Comparison of ENCODE assay signal across 17 cellular contexts in the genomic region with DNA sequence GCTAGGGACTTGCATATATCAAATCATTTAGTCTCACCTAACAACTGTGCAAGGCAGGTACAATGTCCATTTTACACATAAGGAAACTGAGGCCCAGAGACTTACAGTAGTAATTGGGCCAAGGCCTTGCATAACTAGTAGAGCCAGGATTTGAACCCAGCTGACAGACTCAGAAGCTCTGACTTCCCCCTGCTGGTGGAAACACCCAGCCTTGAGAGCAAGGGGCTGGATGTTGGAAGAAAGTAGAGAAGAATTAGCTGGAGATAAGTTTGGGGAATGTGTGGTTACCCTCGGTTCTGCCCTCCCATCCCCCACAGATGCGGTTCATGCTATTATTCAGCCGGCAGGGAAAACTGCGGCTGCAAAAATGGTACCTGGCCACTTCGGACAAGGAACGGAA. TPM values are rescaled to one million over a fixed set of nuclear protein-coding genes. Genes with fewer than 3 reads are reported as not detected.
DNase-seq lines count a peak whose midpoint lies in the region; ATAC-seq and TF ChIP-seq lines count a peak whose summit lies in the region.
"Had no signal": no experiment of that assay in that cellular context is flagged by ENCODE, and none has a peak within 500 bp of the region (broad histone marks: within the 10 kb centered on the region; RNA-seq: fewer than 3 reads in every experiment).

No MANE protein-coding gene starts in this region.

- H3K4me2 ChIP-seq in OCI-LY1 (ENCODE audit: low read length): peak overlapping the region; percentile 7; the same call in 1 of the 2 replicates

- H3K9me2 ChIP-seq in OCI-LY1 (ENCODE audit: low read depth, low read length): no peaks in the 10 kb centered on the region

- H3K27me3 Mint-ChIP-seq in activated CD4-positive, alpha-beta memory T cell treated with anti-CD3 and anti-CD28 coated beads, Interleukin-2, amount 10 ng/mL, durations not matched to agents 7 days and 5 days: peaks cover 6% of the 10 kb centered on the region
- H3K27me3 Mint-ChIP-seq in activated CD4-positive, alpha-beta memory T cell treated with anti-CD3 and anti-CD28 coated beads for 36 hours: peaks cover 2% of the 10 kb centered on the region
- peaks cover 21% of the 10 kb centered on the region for H3K27me3 Mint-ChIP-seq in endodermal cell (ENCODE audit: insufficient read depth)
- H3K27me3 Mint-ChIP-seq in progenitor cell of endocrine pancreas: peaks cover 12% of the 10 kb centered on the region
- H3K27me3 Mint-ChIP-seq: stimulated activated memory B cell treated with anti-CD40 and anti-IgM and Interleukin-4, amounts not matched to agents 10 μg/mL and 1 μg/mL and 100 μg/mL, for 72 hours had no signal

- no peak overlapping the region for H3K4me3 Mint-ChIP-seq in activated CD4-positive, alpha-beta memory T cell treated with anti-CD3 and anti-CD28 coated beads, Interleukin-2, amount 10 ng/mL, durations not matched to agents 7 days and 5 days
- no peak overlapping the region for H3K4me3 Mint-ChIP-seq in activated CD4-positive, alpha-beta memory T cell treated with anti-CD3 and anti-CD28 coated beads for 36 hours
- H3K4me3 Mint-ChIP-seq in endodermal cell: no peak overlapping the region
- peak overlapping the region; percentile 29 for H3K4me3 Mint-ChIP-seq in progenitor cell of endocrine pancreas (ENCODE audit: low read depth)

- H3K4me1 Mint-ChIP-seq in activated CD4-positive, alpha-beta memory T cell treated with anti-CD3 and anti-CD28 coated beads, Interleukin-2, amount 10 ng/mL, durations not matched to agents 7 days and 5 days: peaks cover 16% of the 10 kb centered on the region
- H3K4me1 Mint-ChIP-seq in activated CD4-positive, alpha-beta memory T cell treated with anti-CD3 and anti-CD28 coated beads for 36 hours (ENCODE audit: low read depth): peaks cover 10% of the 10 kb centered on the region
- H3K4me1 Mint-ChIP-seq in endodermal cell: peaks cover 7% of the 10 kb centered on the region
- peaks cover 7% of the 10 kb centered on the region for H3K4me1 Mint-ChIP-seq in progenitor cell of endocrine pancreas (ENCODE audit: low read depth)

- H3K9me3 ChIP-seq in OCI-LY1 (ENCODE audit: low read length) (no peaks in the 10 kb centered on the region), endodermal cell (ENCODE audit: control insufficient read depth, low read length) (no peaks in the 10 kb centered on the region)
- H3K9me3 ChIP-seq: prostate gland had no signal

- peak overlapping the region; percentile 64 for H3K27ac ChIP-seq in OCI-LY1 (ENCODE audit: low read depth, low read length, poor library complexity, severe bottlenecking)
- no peak overlapping the region for H3K27ac ChIP-seq in endodermal cell (ENCODE audit: low read depth, low read length)
- H3K27ac ChIP-seq: prostate gland had no signal

- H4K20me1 ChIP-seq in OCI-LY1 (ENCODE audit: insufficient read depth, low read length): no peaks in the 10 kb centered on the region

- DNase-seq in activated CD4-positive, alpha-beta memory T cell treated with anti-CD3 and anti-CD28 coated beads, Interleukin-2, amount 10 ng/mL, durations not matched to agents 7 days and 5 days: no peak
- no peak for DNase-seq in activated CD4-positive, alpha-beta memory T cell treated with anti-CD3 and anti-CD28 coated beads for 36 hours
- DNase-seq in endodermal cell: peak; percentile 73
- no peak for DNase-seq in progenitor cell of endocrine pancreas (ENCODE audit: low spot score, unreplicated experiment)
- no peak for DNase-seq in AG20443 (ENCODE audit: low spot score)
- DNase-seq in left colon: no peak
- no peak for DNase-seq in hypothalamus (lab: John Stamatoyannopoulos, UW)
- DNase-seq: HCEC 1CT; midbrain; NCI-H187 treated with DMSO at 0.1 percent for 48 hours; NK-92 treated with Interleukin-12 subunit alpha and Interleukin-12 subunit beta, amount 100 ng/mL, for 24 hours; stimulated activated CD4-positive, alpha-beta T cell treated with anti-CD3 and anti-CD28 coated beads, Interleukin-4, amount 100 ng/mL, for 1 hour; SW 1271 had no signal

- H3K4me1 ChIP-seq in OCI-LY1 (ENCODE audit: insufficient read depth, low read length, severe bottlenecking) (peaks cover 26% of the 10 kb centered on the region), endodermal cell (ENCODE audit: control insufficient read depth, insufficient read depth, low read length) (no peaks in the 10 kb centered on the region)

- peaks cover 17% of the 10 kb centered on the region; the same call in 1 of the 2 replicates for H3K36me3 ChIP-seq in OCI-LY1 (ENCODE audit: insufficient read depth, low read length)
- H3K36me3 ChIP-seq in endodermal cell (ENCODE audit: control insufficient read depth, insufficient read depth, low read length): peaks cover 8% of the 10 kb centered on the region
- H3K36me3 ChIP-seq: prostate gland had no signal

- peak overlapping the region; percentile 16 for H3K27ac Mint-ChIP-seq in activated CD4-positive, alpha-beta memory T cell treated with anti-CD3 and anti-CD28 coated beads, Interleukin-2, amount 10 ng/mL, durations not matched to agents 7 days and 5 days
- H3K27ac Mint-ChIP-seq in activated CD4-positive, alpha-beta memory T cell treated with anti-CD3 and anti-CD28 coated beads for 36 hours: no peak overlapping the region
- no peak overlapping the region for H3K27ac Mint-ChIP-seq in endodermal cell
- H3K27ac Mint-ChIP-seq in progenitor cell of endocrine pancreas: peak overlapping the region; percentile 27
- H3K27ac Mint-ChIP-seq: stimulated activated memory B cell treated with anti-CD40 and anti-IgM and Interleukin-4, amounts not matched to agents 10 μg/mL and 1 μg/mL and 100 μg/mL, for 72 hours had no signal

- intact Hi-C loops in activated CD4-positive, alpha-beta memory T cell treated with anti-CD3 and anti-CD28 coated beads for 36 hours (cut with micrococcal nuclease): no loop called here
- intact Hi-C loops in left colon (cut with DNase I, micrococcal nuclease): no loop called here

- CTCF ChIA-PET in activated CD4-positive, alpha-beta memory T cell treated with anti-CD3 and anti-CD28 coated beads, Interleukin-2, amount 10 ng/mL, durations not matched to agents 7 days and 5 days (lab: Charles Lee): interaction anchor here (0.6 to 5.3 kb wide), 8 partner anchors 9 to 134 kb away, joined by 3 to 47 read pairs (median 8); a partner anchor contains a TSS
- CTCF ChIA-PET in activated CD4-positive, alpha-beta memory T cell treated with anti-CD3 and anti-CD28 coated beads for 36 hours (lab: Charles Lee): interaction anchor here (0.7 to 3.3 kb wide), 3 partner anchors 9 to 36 kb away, joined by 4 to 18 read pairs (median 7); a partner anchor contains a TSS

- ATAC-seq in left colon: no peak
- ATAC-seq: stimulated activated memory B cell treated with anti-CD40 and anti-IgM and Interleukin-4, amounts not matched to agents 10 μg/mL and 1 μg/mL and 100 μg/mL, for 72 hours had no signal

- no peak overlapping the region for H3K9ac ChIP-seq in OCI-LY1 (ENCODE audit: low read length)
- no peak overlapping the region for H3K9ac ChIP-seq in endodermal cell (ENCODE audit: extremely low read depth, low read length, poor library complexity, severe bottlenecking)

- no peaks in the 10 kb centered on the region for H3K9me3 Mint-ChIP-seq in activated CD4-positive, alpha-beta memory T cell treated with anti-CD3 and anti-CD28 coated beads, Interleukin-2, amount 10 ng/mL, durations not matched to agents 7 days and 5 days
- no peaks in the 10 kb centered on the region for H3K9me3 Mint-ChIP-seq in activated CD4-positive, alpha-beta memory T cell treated with anti-CD3 and anti-CD28 coated beads for 36 hours
- H3K9me3 Mint-ChIP-seq in endodermal cell (peaks cover 3% of the 10 kb centered on the region), progenitor cell of endocrine pancreas (ENCODE audit: low read depth) (no peaks in the 10 kb centered on the region)
- H3K9me3 Mint-ChIP-seq: stimulated activated memory B cell treated with anti-CD40 and anti-IgM and Interleukin-4, amounts not matched to agents 10 μg/mL and 1 μg/mL and 100 μg/mL, for 72 hours had no signal

- WGBS in endodermal cell (ENCODE audit: insufficient coverage in 1 of 2, insufficient read length in 1 of 2), 2 experiments: 75 to 90% methylated on average over 2 to 6 of the region's 6 CpGs

- peak; percentile 29; the same call in 1 of the 2 replicates for TF ChIP-seq CTCF in OCI-LY1 (IDR thresholded peaks at IDR 0.05; ENCODE audit: low read length)
- TF ChIP-seq CTCF in endodermal cell (conservative IDR thresholded peaks at IDR 0.05): peak; percentile 72
- peak; percentile 11 for TF ChIP-seq CTCF in progenitor cell of endocrine pancreas (IDR thresholded peaks at IDR 0.05; ENCODE audit: unreplicated experiment)

- H3K27me3 ChIP-seq in OCI-LY1 (ENCODE audit: insufficient read depth, low read length): no peaks in the 10 kb centered on the region
- peaks cover 1% of the 10 kb centered on the region for H3K27me3 ChIP-seq in endodermal cell (ENCODE audit: control insufficient read depth, insufficient read depth, low read length, poor library complexity, severe bottlenecking)

- peaks cover 24% of the 10 kb centered on the region for H3K36me3 Mint-ChIP-seq in activated CD4-positive, alpha-beta memory T cell treated with anti-CD3 and anti-CD28 coated beads, Interleukin-2, amount 10 ng/mL, durations not matched to agents 7 days and 5 days (ENCODE audit: low read depth)
- H3K36me3 Mint-ChIP-seq in activated CD4-positive, alpha-beta memory T cell treated with anti-CD3 and anti-CD28 coated beads for 36 hours: peaks cover 27% of the 10 kb centered on the region
- H3K36me3 Mint-ChIP-seq in endodermal cell (ENCODE audit: low read depth): peaks cover 17% of the 10 kb centered on the region
- H3K36me3 Mint-ChIP-seq in progenitor cell of endocrine pancreas (ENCODE audit: insufficient read depth): peaks cover 9% of the 10 kb centered on the region

- no peak overlapping the region for H3K4me3 ChIP-seq in OCI-LY1 (ENCODE audit: low read depth, low read length, poor library complexity, severe bottlenecking)
- H3K4me3 ChIP-seq in endodermal cell (ENCODE audit: low read length): no peak overlapping the region
- H3K4me3 ChIP-seq: prostate gland had no signal

- H2AFZ ChIP-seq in OCI-LY1 (ENCODE audit: low read length): no peak overlapping the region

- H3F3A ChIP-seq in OCI-LY1 (ENCODE audit: insufficient read depth, low read length): no peaks in the 10 kb centered on the region

- POLR2A ChIA-PET in activated CD4-positive, alpha-beta memory T cell treated with anti-CD3 and anti-CD28 coated beads, Interleukin-2, amount 10 ng/mL, durations not matched to agents 7 days and 5 days (lab: Charles Lee): interaction anchor here (1.0 to 1.5 kb wide), 2 partner anchors 9 to 71 kb away, joined by 4 read pairs; a partner anchor contains a TSS
- POLR2A ChIA-PET in activated CD4-positive, alpha-beta memory T cell treated with anti-CD3 and anti-CD28 coated beads for 36 hours (lab: Charles Lee): no interaction called here

- H3K79me2 ChIP-seq in OCI-LY1 (ENCODE audit: insufficient read depth, low read length): 0 out of 2 replicates have a peak, but pooled peaks cover 4% of the 10 kb centered on the region

RNA-seq across cellular contexts. Expression of a gene that starts 2.0 kb away (rescaled TPM):
- 10 to 100 TPM; 46.7 to 50.0 TPM for total RNA-seq in activated CD4-positive, alpha-beta memory T cell treated with anti-CD3 and anti-CD28 coated beads, Interleukin-2, amount 10 ng/mL, durations not matched to agents 7 days and 5 days
- total RNA-seq in activated CD4-positive, alpha-beta memory T cell treated with anti-CD3 and anti-CD28 coated beads for 36 hours: 10 to 100 TPM; 41.1 to 44.7 TPM
- total RNA-seq in endodermal cell (10 to 100 TPM; 43.8 to 50.2 TPM), progenitor cell of endocrine pancreas (61.3 and 66.5 TPM in 2 replicates), left colon (10 to 100 TPM; 70.5 to 84.8 TPM)
- polyA plus RNA-seq in endodermal cell (2013, experiment 1 of 2): 59.8 TPM
- polyA plus RNA-seq in endodermal cell (2013, experiment 2 of 2): 59.3 TPM

RNA-seq across cellular contexts. Expression of a gene that starts 9.1 kb away (rescaled TPM):
- total RNA-seq in activated CD4-positive, alpha-beta memory T cell treated with anti-CD3 and anti-CD28 coated beads, Interleukin-2, amount 10 ng/mL, durations not matched to agents 7 days and 5 days: under 1 TPM; 0.30 to 0.33 TPM
- not detected for total RNA-seq in activated CD4-positive, alpha-beta memory T cell treated with anti-CD3 and anti-CD28 coated beads for 36 hours
- total RNA-seq in endodermal cell: 1 to 10 TPM in 1 of 2 donors, not detected in 1; 2.8 TPM
- polyA plus RNA-seq in endodermal cell (2013, experiment 1 of 2): 2.1 TPM
- polyA plus RNA-seq in endodermal cell (2013, experiment 2 of 2): 5.1 TPM
- total RNA-seq in progenitor cell of endocrine pancreas: 0.96 and 1.8 TPM in 2 replicates
- total RNA-seq in left colon: under 1 TPM; 0.40 to 0.73 TPM

RNA-seq across cellular contexts. Expression of a gene that starts 23.8 kb away (rescaled TPM):
- total RNA-seq in activated CD4-positive, alpha-beta memory T cell treated with anti-CD3 and anti-CD28 coated beads, Interleukin-2, amount 10 ng/mL, durations not matched to agents 7 days and 5 days: not detected
- total RNA-seq in activated CD4-positive, alpha-beta memory T cell treated with anti-CD3 and anti-CD28 coated beads for 36 hours: not detected
- under 1 TPM; 0.15 to 0.20 TPM for total RNA-seq in endodermal cell
- polyA plus RNA-seq in endodermal cell (2013, experiment 1 of 2): 1.4 TPM
- 0.95 TPM for polyA plus RNA-seq in endodermal cell (2013, experiment 2 of 2)
- not detected in 2 replicates for total RNA-seq in progenitor cell of endocrine pancreas
- not detected for total RNA-seq in left colon
- total RNA-seq: cardiac septum, prostate gland had no signal

RNA-seq across cellular contexts. Expression of a gene that starts 29.4 kb away (rescaled TPM):
- total RNA-seq in activated CD4-positive, alpha-beta memory T cell treated with anti-CD3 and anti-CD28 coated beads, Interleukin-2, amount 10 ng/mL, durations not matched to agents 7 days and 5 days: under 1 TPM; 0.23 to 0.28 TPM
- total RNA-seq in activated CD4-positive, alpha-beta memory T cell treated with anti-CD3 and anti-CD28 coated beads for 36 hours: under 1 TPM in 1 of 2 experiments, not detected in 1; 0.12 TPM
- total RNA-seq in endodermal cell: 1 to 10 TPM in 1 of 2 donors, under 1 TPM in 1; 0.89 to 4.9 TPM
- polyA plus RNA-seq in endodermal cell (2013, experiment 1 of 2): 6.6 TPM
- 8.2 TPM for polyA plus RNA-seq in endodermal cell (2013, experiment 2 of 2)
- total RNA-seq in progenitor cell of endocrine pancreas: 0.11 and 0.14 TPM in 2 replicates
- 1 to 10 TPM; 1.8 to 3.1 TPM for total RNA-seq in left colon

RNA-seq across cellular contexts. Expression of a gene that starts 44.6 kb away (rescaled TPM):
- total RNA-seq in activated CD4-positive, alpha-beta memory T cell treated with anti-CD3 and anti-CD28 coated beads, Interleukin-2, amount 10 ng/mL, durations not matched to agents 7 days and 5 days: not detected
- total RNA-seq in activated CD4-positive, alpha-beta memory T cell treated with anti-CD3 and anti-CD28 coated beads for 36 hours: not detected
- 1 to 10 TPM in 1 of 2 donors, not detected in 1; 1.3 TPM for total RNA-seq in endodermal cell
- polyA plus RNA-seq in endodermal cell (2013, experiment 1 of 2): not detected
- polyA plus RNA-seq in endodermal cell (2013, experiment 2 of 2): not detected
- total RNA-seq in progenitor cell of endocrine pancreas: not detected in 2 replicates
- 10 to 100 TPM; 43.1 to 62.4 TPM for total RNA-seq in left colon
- total RNA-seq: cardiac septum, prostate gland had no signal

Comparison
In these comparisons a context has a peak if more than half of its experiments do, and no peak if none do; other contexts are left out.
1. H3K27ac Mint-ChIP-seq: peak in activated CD4-positive, alpha-beta memory T cell treated with anti-CD3 and anti-CD28 coated beads, Interleukin-2, amount 10 ng/mL, durations not matched to agents 7 days and 5 days (single experiment) and progenitor cell of endocrine pancreas (single experiment); none in activated CD4-positive, alpha-beta memory T cell treated with anti-CD3 and anti-CD28 coated beads for 36 hours (single experiment) and endodermal cell (single experiment).
2. CTCF ChIP-seq: peak in every context shown above with its lines; median percentile 72 in endodermal cell; 29 in OCI-LY1; 11 in progenitor cell of endocrine pancreas.